ENCODE assay signal across 18 cellular contexts in genomic region chr19:30082168-30082567, GRCh38.
DNase-seq lines count a peak whose midpoint lies in the region; ATAC-seq, FAIRE-seq and TF ChIP-seq lines count a peak whose summit lies in the region.
"Had no signal": no experiment of that assay in that cellular context is flagged by ENCODE, and none has a peak within 500 bp of the region (broad histone marks: within the 10 kb centered on the region; RNA-seq: fewer than 3 reads in every experiment).

No MANE protein-coding gene starts in this region.

- H3K23ac ChIP-seq in H9 (ENCODE audit: insufficient read length, low read depth, low read length) (no peak overlapping the region), H1 (ENCODE audit: insufficient read length) (no peak overlapping the region), trophoblast cell (ENCODE audit: low read length) (peak overlapping the region; percentile 94)

- H3K4me1 ChIP-seq in H9 (ENCODE audit: insufficient read depth, low read length), result no peaks in the 10 kb centered on the region
- H3K4me1 ChIP-seq in H1 (replicated peaks in 1 of 4; ENCODE audit: control insufficient read depth in 3 of 4, insufficient read depth in 4 of 4, low read length in 3 of 4), result peaks cover 0 to 2% (median 0%) of the 10 kb centered on the region in 4 experiments; a peak in 1 of 7 replicates
- no peaks in the 10 kb centered on the region for H3K4me1 ChIP-seq in trophoblast cell (ENCODE audit: control insufficient read depth in 1 of 2, insufficient read depth in 2 of 2, low read length in 2 of 2)

- H2AFZ ChIP-seq in H9 (ENCODE audit: low read length) (no peak overlapping the region), H1 (ENCODE audit: low read length) (0 out of 2 replicates have a peak overlapping the region, but pooled peaks have one; percentile 8), trophoblast cell (ENCODE audit: insufficient read depth, low read length, poor library complexity) (no peak overlapping the region)

- H3K9ac ChIP-seq in H9 (ENCODE audit: extremely low read depth, insufficient read length, low read length) (no peak overlapping the region), H1 (replicated peaks in 1 of 4; ENCODE audit: extremely low read depth in 1 of 4, low read depth in 3 of 4, low read length in 3 of 4) (no peak overlapping the region), trophoblast cell (ENCODE audit: low read length) (no peak overlapping the region)

- H4K91ac ChIP-seq in H9 (ENCODE audit: insufficient read length, low read depth, low read length) (no peak overlapping the region), H1 (replicated peaks; ENCODE audit: insufficient read length, low read length) (no peak overlapping the region), trophoblast cell (ENCODE audit: low read depth, low read length) (no peak overlapping the region)

- CTCF ChIA-PET in H1 (lab: Charles Lee; ENCODE audit: partially characterized antibody), result interaction anchor here (0.6 to 2.4 kb wide), 5 partner anchors 11 to 140 kb away, joined by 3 to 7 read pairs (median 4); no protein-coding TSS in a partner anchor

- no peak overlapping the region for H4K12ac ChIP-seq in trophoblast cell (ENCODE audit: low read depth, low read length)

- H4K5ac ChIP-seq in H9 (ENCODE audit: insufficient read length, low read depth, low read length) (no peak overlapping the region), H1 (ENCODE audit: insufficient read length, low read depth, low read length) (no peak overlapping the region)

- H3K18ac ChIP-seq in H9 (ENCODE audit: insufficient read length, low read depth, low read length) (no peak overlapping the region), H1 (ENCODE audit: extremely low read depth, low read length) (no peak overlapping the region), trophoblast cell (ENCODE audit: low read length) (no peak overlapping the region)

- POLR2A ChIA-PET in H1 (lab: Charles Lee; ENCODE audit: partially characterized antibody), result no interaction called here

- H3K27me3 ChIP-seq in GM06990 (replicated peaks; ENCODE audit: control insufficient read depth, insufficient read depth, low read length) (no peaks in the 10 kb centered on the region; the same call in 1 of the 2 replicates), H9 (ENCODE audit: insufficient read depth, low read length) (no peaks in the 10 kb centered on the region), H1 (replicated peaks in 1 of 4; ENCODE audit: control insufficient read depth in 3 of 4, extremely low read depth in 1 of 4, insufficient read depth in 3 of 4, low read length in 3 of 4) (no peaks in the 10 kb centered on the region; a peak in 1 of 7 replicates), trophoblast cell (ENCODE audit: insufficient read depth, low read length) (no peaks in the 10 kb centered on the region)
- H3K27me3 ChIP-seq: BE2C had no signal

- no CpG with 5 or more reads among the region's 6 CpGs for WGBS in H9 (ENCODE audit: extremely low coverage, insufficient read length, low lambda C conversion rate)
- 86% methylated on average over 6 of the region's 6 CpGs; no CpG with 5 or more reads in 1 of the 2 experiments for WGBS in H1 (ENCODE audit: extremely low coverage in 1 of 2, insufficient coverage in 1 of 2, insufficient read length in 1 of 2, insufficient replicate concordance in 2 of 2, low coverage in 1 of 2, low lambda C conversion rate in 2 of 2, missing lambda C conversion rate in 1 of 2), 2 experiments
- WGBS in trophoblast cell (ENCODE audit: extremely low coverage, insufficient coverage, insufficient read length), result no CpG with 5 or more reads among the region's 6 CpGs

- peaks cover 4% of the 10 kb centered on the region for H3K27me3 Mint-ChIP-seq in H9 (ENCODE audit: low read depth)

- H3K4ac ChIP-seq in H9 (ENCODE audit: low read depth, low read length) (no peak overlapping the region), H1 (replicated peaks; ENCODE audit: insufficient read length, low read depth, low read length) (no peak overlapping the region), trophoblast cell (ENCODE audit: low read depth, low read length) (no peak overlapping the region)

- no peak overlapping the region for H2BK5ac ChIP-seq in H9 (ENCODE audit: insufficient read length, low read length)
- no peak overlapping the region for H2BK5ac ChIP-seq in H1 (ENCODE audit: low read depth, low read length)
- no peak overlapping the region for H2BK5ac ChIP-seq in trophoblast cell (ENCODE audit: low read depth, low read length, poor library complexity)

- H2BK12ac ChIP-seq in H9 (ENCODE audit: insufficient read length, low read depth, low read length) (no peak overlapping the region), H1 (ENCODE audit: low read depth, low read length) (no peak overlapping the region), trophoblast cell (ENCODE audit: low read length) (no peak overlapping the region)

- no peak for FAIRE-seq in H1 (lab: Jason Lieb, UNC)
- FAIRE-seq: A204.1, D721Med, G401.6 had no signal

- H3K14ac ChIP-seq in H9 (ENCODE audit: insufficient read depth, low read length), result no peak overlapping the region
- no peak overlapping the region for H3K14ac ChIP-seq in H1 (ENCODE audit: insufficient read length)
- no peak overlapping the region for H3K14ac ChIP-seq in trophoblast cell (ENCODE audit: low read length)

- ATAC-seq in GM18505 (IDR thresholded peaks at IDR 0.05; ENCODE audit: unreplicated experiment), result no peak
- ATAC-seq: CD8-positive, alpha-beta T cell had no signal

- H3K4me1 Mint-ChIP-seq in H9, result no peaks in the 10 kb centered on the region

- TF ChIP-seq POLR2A in H1 (IDR thresholded peaks at IDR 0.05; ENCODE audit: control extremely low read depth in 1 of 2, low read depth in 2 of 2, low read length in 2 of 2) (no peak), GM18505 (IDR thresholded peaks at IDR 0.05; ENCODE audit: borderline replicate concordance, extremely low read depth, insufficient read depth, insufficient read length) (no peak)

- TF ChIP-seq CTCF in GM06990 (IDR thresholded peaks at IDR 0.05; ENCODE audit: insufficient read depth, low read length, poor library complexity, severe bottlenecking) (peak; percentile 3), H9 (conservative IDR thresholded peaks at IDR 0.05) (peak; percentile 27; the same call in 1 of the 3 replicates), H1 (IDR thresholded peaks at IDR 0.05; ENCODE audit: control extremely low read depth in 1 of 3, insufficient read depth in 1 of 3, low read depth in 1 of 3, low read length in 3 of 3) (peak in 1 of 3 experiments; percentile 2; a peak in 1 of 4 replicates)

- TF ChIP-seq EP300 in H1 (IDR thresholded peaks at IDR 0.05; ENCODE audit: borderline replicate concordance in 1 of 2, low read depth in 2 of 2, low read length in 2 of 2), result no peak

- DNase-seq in GM06990 (ENCODE audit: extremely low read depth, insufficient read length), result no peak
- no peak for DNase-seq in H9
- no peak for DNase-seq in H1 (ENCODE audit: low read depth in 1 of 2, low spot score in 2 of 2)
- no peak for DNase-seq in trophoblast cell
- no peak for DNase-seq in NCI-H774 (lab: John Stamatoyannopoulos, UW)
- no peak for DNase-seq in AG20443 (ENCODE audit: low spot score)
- DNase-seq: BE2C; CD8-positive, alpha-beta T cell; COR-L47; DMS153; DMS79 treated with DMSO at 0.1 percent for 48 hours; EL; IMR-90 had no signal

- H2BK120ac ChIP-seq in H9 (ENCODE audit: low read depth, low read length, poor library complexity, severe bottlenecking), result no peak overlapping the region
- no peak overlapping the region for H2BK120ac ChIP-seq in H1 (replicated peaks; ENCODE audit: low read depth, low read length)
- H2BK120ac ChIP-seq in trophoblast cell (ENCODE audit: insufficient read depth, low read length, poor library complexity), result no peak overlapping the region

- H3K79me1 ChIP-seq in H9 (ENCODE audit: insufficient read depth, low read depth, low read length, poor library complexity, severe bottlenecking) (no peaks in the 10 kb centered on the region), H1 (ENCODE audit: low read depth, low read length) (no peaks in the 10 kb centered on the region), trophoblast cell (ENCODE audit: low read length) (no peaks in the 10 kb centered on the region)

- H2BK15ac ChIP-seq in H9 (ENCODE audit: low read depth, low read length) (no peak overlapping the region), H1 (ENCODE audit: low read length) (0 out of 2 replicates have a peak overlapping the region, but pooled peaks have one; percentile 8)

- H3K36me3 Mint-ChIP-seq in H9 (ENCODE audit: insufficient read depth in 1 of 3, low read depth in 3 of 3), result no peaks in the 10 kb centered on the region
- H3K36me3 Mint-ChIP-seq: CD8-positive, alpha-beta T cell had no signal

- no peak overlapping the region for H2AK5ac ChIP-seq in H9 (ENCODE audit: insufficient read length, low read length)
- no peak overlapping the region for H2AK5ac ChIP-seq in H1 (ENCODE audit: low read depth, low read length)
- no peak overlapping the region for H2AK5ac ChIP-seq in trophoblast cell (ENCODE audit: low read length)

- no peak overlapping the region for H3K56ac ChIP-seq in H9 (ENCODE audit: insufficient read length, low read depth, low read length)
- H3K56ac ChIP-seq in H1 (replicated peaks; ENCODE audit: insufficient read length, low read depth, low read length), result no peak overlapping the region

- no peaks in the 10 kb centered on the region for H4K20me1 ChIP-seq in H9 (ENCODE audit: control insufficient read depth, insufficient read depth, insufficient read length)
- H4K20me1 ChIP-seq in H1 (replicated peaks in 1 of 2; ENCODE audit: control insufficient read depth in 1 of 2, insufficient read depth in 2 of 2, low read length in 2 of 2), result no peaks in the 10 kb centered on the region

- no peak overlapping the region for H3K4me3 Mint-ChIP-seq in H9
- H3K4me3 Mint-ChIP-seq: CD8-positive, alpha-beta T cell had no signal

- H3K9me3 ChIP-seq in H9 (ENCODE audit: control insufficient read depth, low read depth, low read length), result no peaks in the 10 kb centered on the region
- no peaks in the 10 kb centered on the region for H3K9me3 ChIP-seq in H1 (ENCODE audit: insufficient read depth in 2 of 2, low read depth in 1 of 2, low read length in 1 of 2)
- H3K9me3 ChIP-seq in trophoblast cell (ENCODE audit: insufficient read depth, low read depth, low read length), result peaks cover 1% of the 10 kb centered on the region
- H3K9me3 ChIP-seq: BE2C had no signal

- no peak overlapping the region for H3T11ph ChIP-seq in H9 (ENCODE audit: low read length)

- no peak overlapping the region for H3K4me2 ChIP-seq in H9 (ENCODE audit: insufficient read depth, insufficient read length, low read length)
- H3K4me2 ChIP-seq in H1 (ENCODE audit: insufficient read depth in 1 of 2, low read depth in 2 of 2, low read length in 2 of 2), result no peak overlapping the region
- no peak overlapping the region for H3K4me2 ChIP-seq in trophoblast cell (ENCODE audit: low read length)

- no peak; a peak in 1 of 4 replicates for TF ChIP-seq RAD21 in H1 (IDR thresholded peaks at IDR 0.05 in 1 of 2, conservative IDR thresholded peaks at IDR 0.05 in 1 of 2; ENCODE audit: low read depth in 2 of 2, low read length in 2 of 2)

- H3K27ac Mint-ChIP-seq in H9, result no peak overlapping the region
- H3K27ac Mint-ChIP-seq: CD8-positive, alpha-beta T cell had no signal

- peaks cover 2 to 8% of the 10 kb centered on the region in 2 experiments; a peak in 4 of 5 replicates for H3K9me3 Mint-ChIP-seq in H9
- H3K9me3 Mint-ChIP-seq: CD8-positive, alpha-beta T cell had no signal

- H3K23me2 ChIP-seq in H9 (ENCODE audit: insufficient read length, low read depth, low read length, poor library complexity, severe bottlenecking), result no peaks in the 10 kb centered on the region
- H3K23me2 ChIP-seq in H1 (ENCODE audit: low read depth, low read length), result no peaks in the 10 kb centered on the region

- H3K79me2 ChIP-seq in H9 (ENCODE audit: insufficient read depth, low read length) (no peaks in the 10 kb centered on the region), H1 (ENCODE audit: control insufficient read depth in 1 of 2, insufficient read depth in 2 of 2, low read length in 2 of 2) (no peaks in the 10 kb centered on the region), trophoblast cell (ENCODE audit: control insufficient read depth, insufficient read depth, low read length, poor library complexity) (no peaks in the 10 kb centered on the region)

- H3K4me3 ChIP-seq in GM06990 (replicated peaks; ENCODE audit: low read depth, low read length), result no peak overlapping the region
- no peak overlapping the region for H3K4me3 ChIP-seq in H1 (ENCODE audit: extremely low read depth in 1 of 4, insufficient read depth in 2 of 4, low read depth in 3 of 4, low read length in 4 of 4)
- H3K4me3 ChIP-seq in trophoblast cell (ENCODE audit: low read depth, low read length), result no peak overlapping the region

- no peak overlapping the region for H4K8ac ChIP-seq in H9 (replicated peaks; ENCODE audit: insufficient read length, low read depth, low read length)
- H4K8ac ChIP-seq in H1 (ENCODE audit: extremely low read depth, insufficient read depth, low read length), result no peak overlapping the region
- no peak overlapping the region for H4K8ac ChIP-seq in trophoblast cell (ENCODE audit: low read depth, low read length)

- H3K27ac ChIP-seq in H9 (ENCODE audit: insufficient read length, low read depth, low read length), result no peak overlapping the region
- no peak overlapping the region for H3K27ac ChIP-seq in H1 (ENCODE audit: low read depth, low read length)
- H3K27ac ChIP-seq in trophoblast cell (ENCODE audit: low read depth, low read length), result no peak overlapping the region
- H3K27ac ChIP-seq: C4-2B had no signal

- H2BK20ac ChIP-seq in H9 (ENCODE audit: low read depth, low read length, poor library complexity, severe bottlenecking) (no peak overlapping the region), H1 (ENCODE audit: low read length) (no peak overlapping the region)

- H3K36me3 ChIP-seq in GM06990 (ENCODE audit: control insufficient read depth, insufficient read depth, low read length), result no peaks in the 10 kb centered on the region
- H3K36me3 ChIP-seq in H1 (ENCODE audit: control insufficient read depth in 2 of 4, insufficient read depth in 4 of 4, low read length in 3 of 4), result no peaks in the 10 kb centered on the region
- H3K36me3 ChIP-seq in trophoblast cell (ENCODE audit: control insufficient read depth in 1 of 2, insufficient read depth in 2 of 2, low read length in 2 of 2), result no peaks in the 10 kb centered on the region
- H3K36me3 ChIP-seq: BE2C had no signal
